ENCODE assay signal across 10 cellular contexts in genomic region chr6:161257778-161258457, GRCh38. TPM values are rescaled to one million over a fixed set of nuclear protein-coding genes. Genes with fewer than 3 reads are reported as not detected.
DNase-seq lines count a peak whose midpoint lies in the region; ATAC-seq and TF ChIP-seq lines count a peak whose summit lies in the region.
"Had no signal": no experiment of that assay in that cellular context is flagged by ENCODE, and none has a peak within 500 bp of the region (broad histone marks: within the 10 kb centered on the region; RNA-seq: fewer than 3 reads in every experiment).

No MANE protein-coding gene starts in this region.

- H3K27me3 ChIP-seq in skeletal muscle satellite cell (ENCODE audit: control insufficient read depth, insufficient read depth, low read length), result no peaks in the 10 kb centered on the region

- peaks cover 5% of the 10 kb centered on the region for H3K36me3 ChIP-seq in skeletal muscle satellite cell (ENCODE audit: insufficient read depth, low read length)

- ATAC-seq in SK-N-SH treated with all-trans-retinoic acid at 6 μM for 48 hours, result peak; percentile 84

- H3K4me3 ChIP-seq in skeletal muscle satellite cell (ENCODE audit: low read length), result no peak overlapping the region

- H3K9ac ChIP-seq in skeletal muscle satellite cell (ENCODE audit: low read depth, low read length), result no peak overlapping the region
- H3K9ac ChIP-seq: KMS-11 had no signal

- peak overlapping the region; percentile 38 for H3K4me2 ChIP-seq in skeletal muscle satellite cell (ENCODE audit: low read length)
- H3K4me2 ChIP-seq: KMS-11 had no signal

- DNase-seq in GM04504 (ENCODE audit: low read depth) (peak; percentile 85), fibroblast of peridontal ligament (ENCODE audit: extremely low read depth) (peak; percentile 98), NCI-H2029 (lab: John Stamatoyannopoulos, UW) (no peak), NCI-H128 (lab: John Stamatoyannopoulos, UW; ENCODE audit: unreplicated experiment) (no peak), NCI-H345 treated with DMSO at 0.1 percent for 48 hours (lab: John Stamatoyannopoulos, UW; ENCODE audit: unreplicated experiment) (no peak), NCI-H226 (no peak)
- DNase-seq: NCI-H82 had no signal

- H3K9me3 ChIP-seq in skeletal muscle satellite cell (replicated peaks; ENCODE audit: low read length), result no peaks in the 10 kb centered on the region

- peaks cover 16% of the 10 kb centered on the region for H3K4me1 ChIP-seq in skeletal muscle satellite cell (ENCODE audit: control insufficient read depth, insufficient read depth, low read length)

TF ChIP-seq in SK-N-SH treated with all-trans-retinoic acid at 6 μM for 48 hours, 23 proteins besides CTCF, POLR2A, EP300 and RAD21:
- TF ChIP-seq TOX (CRISPR knock-in tag; IDR thresholded peaks at IDR 0.05; ENCODE audit: borderline replicate concordance) (peak; percentile 47; the same call in 1 of the 2 replicates), ARNTL (CRISPR knock-in tag; IDR thresholded peaks at IDR 0.05; ENCODE audit: borderline replicate concordance, low read depth) (no peak)

RNA-seq across cellular contexts. Expression of gene AGPAT4, which starts 15.9 kb away (rescaled TPM):
- 11.7 and 12.2 TPM in 2 replicates for total RNA-seq in skeletal muscle satellite cell (2012; rRNA removed)

Comparison
In these comparisons a context has a peak if more than half of its experiments do, and no peak if none do; other contexts are left out.
1. DNase-seq: peak in GM04504 (single experiment) and fibroblast of peridontal ligament (single experiment); none in NCI-H2029 (single experiment), NCI-H128 (single experiment), NCI-H345 treated with DMSO at 0.1 percent for 48 hours (single experiment) and NCI-H226 (single experiment).